Comparison of ENCODE assay signal across 21 cellular contexts in the genomic region with DNA sequence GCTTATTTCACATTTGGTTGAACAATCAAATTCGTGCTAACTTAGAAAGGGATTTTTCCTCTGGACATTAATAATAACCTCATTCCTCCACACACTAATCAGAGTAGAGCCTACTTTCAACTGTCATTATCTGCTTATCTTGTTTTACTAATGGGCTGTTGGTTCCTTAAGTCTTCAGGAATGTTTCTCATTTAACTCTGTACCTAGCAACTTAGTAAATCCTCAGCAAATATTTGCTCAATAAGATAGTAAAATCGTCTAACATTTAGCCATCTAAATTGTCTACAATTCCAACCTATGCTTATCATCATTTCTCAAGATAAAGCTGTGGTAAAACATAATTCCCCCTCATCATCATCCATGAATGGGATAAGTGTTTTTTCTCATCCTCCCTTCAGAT.
"Had no signal": no experiment of that assay in that cellular context is flagged by ENCODE, and none has a peak within 500 bp of the region (broad histone marks: within the 10 kb centered on the region; RNA-seq: fewer than 3 reads in every experiment).

No MANE protein-coding gene starts in this region.

- H3K4me1 ChIP-seq: gastrocnemius medialis, suprapubic skin had no signal

- H3K36me3 Mint-ChIP-seq: activated naive CD4-positive, alpha-beta T cell treated with anti-CD3 and anti-CD28 coated beads, Interleukin-2, amount 50 U/mL, for 24 hours; naive B cell had no signal

- H3K27me3 Mint-ChIP-seq: activated CD8-positive, alpha-beta T cell treated with anti-CD3 and anti-CD28 coated beads for 36 hours; activated naive CD4-positive, alpha-beta T cell treated with anti-CD3 and anti-CD28 coated beads, Interleukin-2, amount 50 U/mL, for 24 hours; central memory CD8-positive, alpha-beta T cell; naive B cell had no signal

- H3K27ac ChIP-seq: coronary artery, gastrocnemius medialis, neutrophil, suprapubic skin had no signal

- H3K4me3 ChIP-seq: adrenal gland, coronary artery, gastrocnemius medialis, heart left ventricle, lung, suprapubic skin had no signal

- H3K9me3 ChIP-seq: adrenal gland, gastrocnemius medialis, heart left ventricle, neutrophil, suprapubic skin had no signal

- H3K9me3 Mint-ChIP-seq: activated CD8-positive, alpha-beta T cell treated with anti-CD3 and anti-CD28 coated beads for 36 hours; activated naive CD4-positive, alpha-beta T cell treated with anti-CD3 and anti-CD28 coated beads, Interleukin-2, amount 50 U/mL, for 24 hours had no signal

- DNase-seq: activated CD4-positive, alpha-beta T cell treated with anti-CD3 and anti-CD28 coated beads for 48 hours; activated CD8-positive, alpha-beta T cell treated with anti-CD3 and anti-CD28 coated beads for 36 hours; activated effector memory CD4-positive, alpha-beta T cell treated with anti-CD3 and anti-CD28 coated beads, Interleukin-2, amount 50 U/mL, for 16 hours; activated T-cell treated with anti-CD3 and anti-CD28 coated beads, Interleukin-2, amount 50 U/mL, for 4 hours; adrenal gland; effector CD8-positive, alpha-beta T cell; gastrocnemius medialis; heart left ventricle; left colon; naive B cell; posterior cingulate gyrus; stimulated activated CD4-positive, alpha-beta T cell treated with anti-CD3 and anti-CD28 coated beads, Interleukin-15, amount 100 ng/mL, for 24 hours; stimulated activated CD4-positive, alpha-beta T cell treated with anti-CD3 and anti-CD28 coated beads, Interleukin-4, amount 100 ng/mL, for 1 hour; stimulated activated naive CD4-positive, alpha-beta T cell treated with Interleukin-2 at 50 U/mL for 16 hours; T-helper 2 cell had no signal

- H3K4me3 Mint-ChIP-seq: activated CD8-positive, alpha-beta T cell treated with anti-CD3 and anti-CD28 coated beads for 36 hours; activated naive CD4-positive, alpha-beta T cell treated with anti-CD3 and anti-CD28 coated beads, Interleukin-2, amount 50 U/mL, for 24 hours; activated T-cell treated with anti-CD3 and anti-CD28 coated beads, Interleukin-2, amount 50 U/mL, for 4 hours; central memory CD8-positive, alpha-beta T cell; naive B cell had no signal

- H3K27ac Mint-ChIP-seq: activated CD8-positive, alpha-beta T cell treated with anti-CD3 and anti-CD28 coated beads for 36 hours; activated naive CD4-positive, alpha-beta T cell treated with anti-CD3 and anti-CD28 coated beads, Interleukin-2, amount 50 U/mL, for 24 hours had no signal

- H3K4me1 Mint-ChIP-seq: activated naive CD4-positive, alpha-beta T cell treated with anti-CD3 and anti-CD28 coated beads, Interleukin-2, amount 50 U/mL, for 24 hours; central memory CD8-positive, alpha-beta T cell had no signal

- H3K27me3 ChIP-seq: adrenal gland, gastrocnemius medialis, heart left ventricle, neutrophil, suprapubic skin had no signal

- H3K36me3 ChIP-seq: adrenal gland, gastrocnemius medialis, heart left ventricle, neutrophil, suprapubic skin had no signal

- ATAC-seq: activated CD8-positive, alpha-beta T cell treated with anti-CD3 and anti-CD28 coated beads for 36 hours; activated T-cell treated with anti-CD3 and anti-CD28 coated beads, Interleukin-2, amount 50 U/mL, for 4 hours; gastrocnemius medialis; left colon had no signal
